In the genomic region with DNA sequence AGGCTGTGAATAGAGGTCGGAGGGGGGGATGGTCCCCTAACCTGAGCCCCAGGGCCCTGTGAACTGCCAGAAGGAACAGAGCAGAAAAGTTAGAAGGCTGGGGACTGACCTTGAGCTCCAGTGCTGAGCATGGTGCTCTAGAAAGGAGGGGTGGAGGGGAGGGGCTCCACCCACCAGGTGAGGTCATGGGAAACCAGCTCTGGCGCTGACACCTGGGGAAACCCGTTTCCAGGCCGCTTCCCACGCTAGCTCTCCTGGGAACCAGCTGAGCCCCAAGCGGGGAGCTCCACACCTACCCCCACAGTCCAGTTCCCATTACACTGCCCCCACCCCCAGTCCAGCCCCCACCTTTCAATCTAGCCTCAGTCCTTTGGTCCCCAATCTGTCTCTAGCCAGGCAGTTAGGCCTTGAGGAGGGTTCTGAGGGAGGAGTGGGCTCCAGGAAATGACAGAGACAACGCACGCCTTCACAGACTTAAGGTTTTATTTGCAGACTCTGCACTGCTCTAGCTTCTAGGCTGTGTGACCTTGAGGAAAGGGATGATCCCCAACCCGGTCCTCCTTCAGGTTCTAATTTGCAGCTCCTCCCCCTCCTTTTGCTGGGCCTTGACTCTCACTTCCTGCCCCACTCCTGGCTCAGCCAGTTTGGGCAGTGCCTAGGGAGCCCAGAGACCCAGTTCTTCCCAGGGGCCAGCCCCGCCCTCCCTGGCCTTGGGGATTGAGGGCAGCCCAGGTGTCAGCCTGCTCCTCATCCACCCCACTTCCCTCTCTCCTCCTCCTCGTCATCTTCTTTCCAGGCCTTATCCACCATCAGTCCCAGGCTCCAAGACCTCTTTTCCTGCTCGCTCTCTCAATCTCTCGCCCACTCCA, we compare ENCODE assay signal across 8 cellular contexts. TPM values are rescaled to one million over a fixed set of nuclear protein-coding genes. Genes with fewer than 3 reads are reported as not detected.
A peak's percentile ranks its signal among the peaks of the same experiment; 100 is the strongest.
DNase-seq lines count a peak whose midpoint lies in the region; ATAC-seq and TF ChIP-seq lines count a peak whose summit lies in the region.

No MANE protein-coding gene starts in this region.

- H3K27me3 Mint-ChIP-seq in activated T-helper 17 cell treated with anti-CD3 and anti-CD28 coated beads, Interleukin-2, amount 50 U/mL, for 72 hours: no peaks in the 10 kb centered on the region
- H3K27me3 Mint-ChIP-seq in naive thymus-derived CD4-positive, alpha-beta T cell: peaks cover 0 to 18% (median 6%) of the 10 kb centered on the region in 5 donors
- H3K27me3 Mint-ChIP-seq in CD14-positive monocyte (ENCODE audit: low read depth in 3 of 3): peaks cover 26 to 41% (median 33%) of the 10 kb centered on the region in 3 donors

- peak overlapping the region; percentile 78 for H3K4me3 ChIP-seq in GM06990 (replicated peaks; ENCODE audit: low read depth, low read length)
- no peak overlapping the region for H3K4me3 ChIP-seq in naive thymus-derived CD4-positive, alpha-beta T cell (ENCODE audit: low read length)

- POLR2A ChIA-PET in naive thymus-derived CD4-positive, alpha-beta T cell (lab: Charles Lee): no interaction called here

- peaks cover 0 to 6% of the 10 kb centered on the region in 2 donors for H3K4me1 ChIP-seq in naive thymus-derived CD4-positive, alpha-beta T cell (ENCODE audit: control insufficient read depth in 2 of 2, insufficient read depth in 2 of 2, low read length in 2 of 2)

- H3K36me3 ChIP-seq in GM06990 (ENCODE audit: control insufficient read depth, insufficient read depth, low read length): no peaks in the 10 kb centered on the region; the same call in 1 of the 2 replicates
- no peaks in the 10 kb centered on the region for H3K36me3 ChIP-seq in naive thymus-derived CD4-positive, alpha-beta T cell (ENCODE audit: control insufficient read depth in 2 of 3, insufficient read depth in 3 of 3, low read length in 3 of 3)

- TF ChIP-seq CTCF in GM06990 (IDR thresholded peaks at IDR 0.05; ENCODE audit: insufficient read depth, low read length, poor library complexity, severe bottlenecking) (no peak), CD14-positive monocyte (IDR thresholded peaks at IDR 0.05) (no peak)

- DNase-seq in GM06990 (ENCODE audit: extremely low read depth, insufficient read length) (peak; percentile 79), SKM-1 treated with dmso at 0.1 percent for 144 hours (lab: John Stamatoyannopoulos, UW; ENCODE audit: unreplicated experiment) (no peak), KBM-7 (no peak), CD14-positive monocyte (ENCODE audit: low spot score) (no peak), HUDEP-2 (lab: John Stamatoyannopoulos, UW; ENCODE audit: unreplicated experiment in 76 of 76) (no peak)
- no peak for DNase-seq in naive thymus-derived CD4-positive, alpha-beta T cell

- H3K4me1 Mint-ChIP-seq in activated T-helper 17 cell treated with anti-CD3 and anti-CD28 coated beads, Interleukin-2, amount 50 U/mL, for 72 hours: peaks cover 8% of the 10 kb centered on the region
- peaks cover 4 to 18% (median 5%) of the 10 kb centered on the region in 7 donors for H3K4me1 Mint-ChIP-seq in naive thymus-derived CD4-positive, alpha-beta T cell
- peaks cover 11% of the 10 kb centered on the region for H3K4me1 Mint-ChIP-seq in CD14-positive monocyte

- no peaks in the 10 kb centered on the region for H3K27me3 ChIP-seq in GM06990 (replicated peaks; ENCODE audit: control insufficient read depth, insufficient read depth, low read length)
- H3K27me3 ChIP-seq in naive thymus-derived CD4-positive, alpha-beta T cell (ENCODE audit: control insufficient read depth in 2 of 2, insufficient read depth in 2 of 2, low read length in 2 of 2): no peaks in the 10 kb centered on the region

- H3K27ac Mint-ChIP-seq in activated T-helper 17 cell treated with anti-CD3 and anti-CD28 coated beads, Interleukin-2, amount 50 U/mL, for 72 hours: peak overlapping the region; percentile 10
- H3K27ac Mint-ChIP-seq in naive thymus-derived CD4-positive, alpha-beta T cell: peak overlapping the region in 1 of 9 donors; percentile 56
- H3K27ac Mint-ChIP-seq in CD14-positive monocyte: no peak overlapping the region

- ATAC-seq in GM21447 (IDR thresholded peaks at IDR 0.05; ENCODE audit: unreplicated experiment): peak; percentile 37
- ATAC-seq in activated T-helper 17 cell treated with anti-CD3 and anti-CD28 coated beads, Interleukin-2, amount 50 U/mL, for 72 hours (replicated peaks): peak; percentile 64
- no peak for ATAC-seq in naive thymus-derived CD4-positive, alpha-beta T cell

- CTCF ChIA-PET in naive thymus-derived CD4-positive, alpha-beta T cell (lab: Charles Lee): interaction anchor here (0.7 to 7.3 kb wide), 3 partner anchors 15 to 204 kb away, joined by 3 to 47 read pairs (median 7); partner anchors contain the start of gene VPS18

- in situ Hi-C loops in KBM-7 (cut with MboI; ENCODE audit: low pct_unique_long_range_greater_than_20kb, low sequenced_read_pairs): no loop called here

- H3K9me3 ChIP-seq in naive thymus-derived CD4-positive, alpha-beta T cell (ENCODE audit: control insufficient read depth in 2 of 3, low read length in 3 of 3): no peaks in the 10 kb centered on the region

- no peaks in the 10 kb centered on the region for H3K9me3 Mint-ChIP-seq in activated T-helper 17 cell treated with anti-CD3 and anti-CD28 coated beads, Interleukin-2, amount 50 U/mL, for 72 hours
- no peaks in the 10 kb centered on the region for H3K9me3 Mint-ChIP-seq in naive thymus-derived CD4-positive, alpha-beta T cell
- peaks cover 0 to 6% (median 0%) of the 10 kb centered on the region in 7 donors for H3K9me3 Mint-ChIP-seq in CD14-positive monocyte

- peak overlapping the region; percentile 58 for H3K4me3 Mint-ChIP-seq in activated T-helper 17 cell treated with anti-CD3 and anti-CD28 coated beads, Interleukin-2, amount 50 U/mL, for 72 hours
- H3K4me3 Mint-ChIP-seq in naive thymus-derived CD4-positive, alpha-beta T cell: peak overlapping the region in 6 of 10 donors; percentile 12 to 65 (median 26)
- peak overlapping the region in 1 of 2 donors; percentile 71 for H3K4me3 Mint-ChIP-seq in CD14-positive monocyte

- intact Hi-C loops in naive thymus-derived CD4-positive, alpha-beta T cell (cut with micrococcal nuclease): no loop called here
- intact Hi-C loops in CD14-positive monocyte (cut with micrococcal nuclease): no loop called here

- no peak overlapping the region for H3K27ac ChIP-seq in naive thymus-derived CD4-positive, alpha-beta T cell (ENCODE audit: low read depth, low read length)

- H3K36me3 Mint-ChIP-seq in activated T-helper 17 cell treated with anti-CD3 and anti-CD28 coated beads, Interleukin-2, amount 50 U/mL, for 72 hours (ENCODE audit: low read depth): no peaks in the 10 kb centered on the region
- H3K36me3 Mint-ChIP-seq in naive thymus-derived CD4-positive, alpha-beta T cell: peaks cover 0 to 2% (median 0%) of the 10 kb centered on the region in 5 donors
- no peaks in the 10 kb centered on the region for H3K36me3 Mint-ChIP-seq in CD14-positive monocyte

RNA-seq across cellular contexts. Expression of gene RHOV, which starts 2.1 kb away (rescaled TPM):
- under 1 TPM; 0.24 to 0.45 TPM for total RNA-seq in activated T-helper 17 cell treated with anti-CD3 and anti-CD28 coated beads, Interleukin-2, amount 50 U/mL, for 72 hours
- total RNA-seq in naive thymus-derived CD4-positive, alpha-beta T cell: under 1 TPM in 1 of 5 experiments, not detected in 4; 0.39 TPM
- polyA plus RNA-seq in naive thymus-derived CD4-positive, alpha-beta T cell: not detected
- polyA plus RNA-seq in CD14-positive monocyte: not detected

RNA-seq across cellular contexts. Expression of gene VPS18, which starts 22.3 kb away (rescaled TPM):
- total RNA-seq in activated T-helper 17 cell treated with anti-CD3 and anti-CD28 coated beads, Interleukin-2, amount 50 U/mL, for 72 hours: 10 to 100 TPM in 1 of 2 donors, 1 to 10 TPM in 1; 5.6 to 12.0 TPM
- total RNA-seq in naive thymus-derived CD4-positive, alpha-beta T cell: 10 to 100 TPM; 19.9 to 22.3 (median 20.5) TPM
- polyA plus RNA-seq in naive thymus-derived CD4-positive, alpha-beta T cell: 10 to 100 TPM; 15.9 to 25.8 TPM
- polyA plus RNA-seq in CD14-positive monocyte: 10 to 100 TPM; 21.8 to 22.8 TPM

RNA-seq across cellular contexts. Expression of gene SPINT1, which starts 28.1 kb away (rescaled TPM):
- total RNA-seq in activated T-helper 17 cell treated with anti-CD3 and anti-CD28 coated beads, Interleukin-2, amount 50 U/mL, for 72 hours: 10 to 100 TPM in 1 of 2 donors, 1 to 10 TPM in 1; 8.4 to 11.7 TPM
- 1 to 10 TPM in 4 of 5 experiments, under 1 TPM in 1; 1.00 to 8.9 (median 3.6) TPM for total RNA-seq in naive thymus-derived CD4-positive, alpha-beta T cell
- polyA plus RNA-seq in naive thymus-derived CD4-positive, alpha-beta T cell: 1 to 10 TPM; 2.0 to 4.2 TPM
- 10 to 100 TPM; 17.1 to 21.5 TPM for polyA plus RNA-seq in CD14-positive monocyte

RNA-seq across cellular contexts. Expression of gene PPP1R14D, which starts 43.5 kb away (rescaled TPM):
- total RNA-seq in activated T-helper 17 cell treated with anti-CD3 and anti-CD28 coated beads, Interleukin-2, amount 50 U/mL, for 72 hours: not detected
- not detected for total RNA-seq in naive thymus-derived CD4-positive, alpha-beta T cell
- not detected for polyA plus RNA-seq in naive thymus-derived CD4-positive, alpha-beta T cell
- polyA plus RNA-seq in CD14-positive monocyte: not detected

RNA-seq across cellular contexts. Expression of gene DLL4, which starts 57.2 kb away (rescaled TPM):
- total RNA-seq in activated T-helper 17 cell treated with anti-CD3 and anti-CD28 coated beads, Interleukin-2, amount 50 U/mL, for 72 hours: not detected
- total RNA-seq in naive thymus-derived CD4-positive, alpha-beta T cell: not detected
- polyA plus RNA-seq in naive thymus-derived CD4-positive, alpha-beta T cell: not detected
- not detected for polyA plus RNA-seq in CD14-positive monocyte
